Comparison of ENCODE assay signal across 8 cellular contexts in the genomic region with DNA sequence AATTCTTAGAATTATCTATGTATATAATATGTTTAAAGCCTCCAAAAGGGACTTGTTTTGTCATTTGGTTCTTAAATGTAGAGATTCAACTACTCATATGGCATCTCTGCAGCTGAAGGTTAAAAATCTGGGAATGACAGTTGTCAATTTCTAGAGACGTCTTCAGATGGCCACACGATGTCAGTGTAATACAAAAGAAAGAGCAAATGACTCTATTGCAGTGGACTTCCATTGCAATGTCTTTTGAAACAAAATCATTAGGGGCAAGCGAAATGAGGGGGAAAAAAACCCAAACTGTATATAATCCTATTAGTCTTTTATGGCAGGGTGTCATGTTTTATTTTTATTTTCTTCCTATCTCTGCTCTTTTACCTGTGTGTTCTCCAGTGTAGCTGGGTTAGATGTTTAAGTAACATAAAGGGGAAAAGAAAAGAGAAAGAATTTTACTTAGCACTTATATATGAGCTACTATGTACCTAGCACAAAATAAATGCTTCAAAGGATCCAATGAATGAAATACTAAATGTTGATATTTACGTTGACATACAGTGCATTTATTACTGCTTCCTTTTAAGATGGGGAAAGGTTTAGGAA. TPM values are rescaled to one million over a fixed set of nuclear protein-coding genes. Genes with fewer than 3 reads are reported as not detected.
A peak's percentile ranks its signal among the peaks of the same experiment; 100 is the strongest.
DNase-seq lines count a peak whose midpoint lies in the region; ATAC-seq, FAIRE-seq and TF ChIP-seq lines count a peak whose summit lies in the region.

No MANE protein-coding gene starts in this region.

- CTCF ChIA-PET in BJ (lab: Yijun Ruan, JAX) = interaction anchor here (0.6 to 6.0 kb wide), 45 partner anchors 9 to 559 kb away, joined by 3 to 118 read pairs (median 4); no protein-coding TSS in a partner anchor
- CTCF ChIA-PET in CD4-positive, alpha-beta T cell (lab: Charles Lee) = interaction anchor here (2.4 kb wide), 1 partner anchor 10 kb away, joined by 9 read pairs; no protein-coding TSS in a partner anchor

- peaks cover 7% of the 10 kb centered on the region for H3K27me3 Mint-ChIP-seq in CD4-positive, alpha-beta T cell

- H3K4me3 ChIP-seq in BJ (ENCODE audit: low read depth, low read length) = no peak overlapping the region
- no peak overlapping the region for H3K4me3 ChIP-seq in Jurkat, Clone E6-1 (ENCODE audit: low read length)

- POLR2A ChIA-PET in BJ (lab: Charles Lee) = no interaction called here
- POLR2A ChIA-PET in CD4-positive, alpha-beta T cell (lab: Charles Lee) = no interaction called here

- H3K36me3 ChIP-seq in BJ (ENCODE audit: control insufficient read depth, insufficient read depth, low read length) = no peaks in the 10 kb centered on the region

- no peak overlapping the region for H3K27ac Mint-ChIP-seq in CD4-positive, alpha-beta T cell

- no peak overlapping the region for H3K4me3 Mint-ChIP-seq in CD4-positive, alpha-beta T cell

- peaks cover 11% of the 10 kb centered on the region for H3K9me3 ChIP-seq in CD4-positive, alpha-beta T cell (ENCODE audit: control insufficient read depth, low read length)

- H3K36me3 Mint-ChIP-seq in CD4-positive, alpha-beta T cell (ENCODE audit: low read depth) = no peaks in the 10 kb centered on the region

- DNase-seq in BJ (ENCODE audit: low read depth) (no peak), hepatic stellate cell (ENCODE audit: low spot score) (peak; percentile 44), urothelium cell line (ENCODE audit: low spot score) (peak; percentile 42), islet precursor cell (no peak)
- DNase-seq in Jurkat, Clone E6-1 (ENCODE audit: low read depth, low spot score) = peak; percentile 17
- no peak for DNase-seq in CD4-positive, alpha-beta T cell

- FAIRE-seq in TTC549 (lab: Jason Lieb, UNC) = peak; percentile 56
- FAIRE-seq in urothelium cell line (lab: Jason Lieb, UNC) = no peak

- ATAC-seq in GM19328 (IDR thresholded peaks at IDR 0.05; ENCODE audit: unreplicated experiment) = no peak
- ATAC-seq in CD4-positive, alpha-beta T cell (ENCODE audit: poor library complexity) = no peak

- no peaks in the 10 kb centered on the region for H3K27me3 ChIP-seq in BJ (ENCODE audit: control insufficient read depth, insufficient read depth, low read length)
- H3K27me3 ChIP-seq in CD4-positive, alpha-beta T cell (ENCODE audit: control insufficient read depth, insufficient read depth, low read length) = peaks cover 3% of the 10 kb centered on the region

- intact Hi-C loops in CD4-positive, alpha-beta T cell (cut with DNase I, micrococcal nuclease) = no loop called here

- H3K27ac ChIP-seq in CD4-positive, alpha-beta T cell (ENCODE audit: low read depth, low read length) = no peak overlapping the region

- H3K4me1 Mint-ChIP-seq in CD4-positive, alpha-beta T cell (ENCODE audit: low read depth) = no peaks in the 10 kb centered on the region

- peaks cover 9% of the 10 kb centered on the region for H3K9me3 Mint-ChIP-seq in CD4-positive, alpha-beta T cell

- TF ChIP-seq CTCF in BJ (IDR thresholded peaks at IDR 0.05; ENCODE audit: insufficient read depth, low read depth, low read length) = peak; percentile 56
- no peak for TF ChIP-seq CTCF in CD4-positive, alpha-beta T cell (IDR thresholded peaks at IDR 0.05)

RNA-seq across cellular contexts. Expression of a gene that starts 26.2 kb away (rescaled TPM):
- polyA plus RNA-seq in BJ (2011; rRNA removed) = 318 and 326 TPM in 2 replicates
- polyA minus RNA-seq in BJ (2011; rRNA and poly(A)+ RNA removed) = 124 and 248 TPM in 2 replicates
- not detected for polyA plus RNA-seq in Jurkat, Clone E6-1 (2012; ENCODE audit: insufficient read depth, insufficient read length)
- under 1 TPM in 1 of 2 experiments, not detected in 1; 0.11 TPM for total RNA-seq in CD4-positive, alpha-beta T cell

Comparison
In these comparisons a context has a peak if more than half of its experiments do, and no peak if none do; other contexts are left out.
1. DNase-seq: peak in Jurkat, Clone E6-1 (single experiment), hepatic stellate cell (single experiment) and urothelium cell line (single experiment); none in BJ (single experiment), islet precursor cell (single experiment) and CD4-positive, alpha-beta T cell (0 of 10).